ENCODE assay signal across 27 cellular contexts in the genomic region with DNA sequence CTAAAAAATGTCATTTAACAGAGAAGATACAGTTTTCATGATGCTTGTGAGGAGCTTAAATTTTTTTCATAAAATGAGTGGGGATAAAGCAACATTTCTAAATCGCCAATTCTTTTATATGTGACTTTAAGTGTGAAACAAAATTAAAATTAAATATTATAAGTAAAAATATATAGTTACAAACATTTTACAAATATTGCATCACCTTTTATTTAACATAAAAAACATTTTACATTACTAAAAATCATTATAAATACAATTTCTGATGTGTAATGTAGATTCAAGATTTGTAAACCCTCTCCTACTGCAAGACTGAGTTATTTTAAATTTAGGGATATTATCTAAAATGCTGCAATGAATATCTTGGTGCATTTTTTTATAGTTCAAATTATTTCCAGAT. TPM values are rescaled to one million over a fixed set of nuclear protein-coding genes. Genes with fewer than 3 reads are reported as not detected.
DNase-seq lines count a peak whose midpoint lies in the region; ATAC-seq, FAIRE-seq and TF ChIP-seq lines count a peak whose summit lies in the region.
"Had no signal": no experiment of that assay in that cellular context is flagged by ENCODE, and none has a peak within 500 bp of the region (broad histone marks: within the 10 kb centered on the region; RNA-seq: fewer than 3 reads in every experiment).

No MANE protein-coding gene starts in this region.

- TF ChIP-seq EP300 in K562 (IDR thresholded peaks at IDR 0.05; ENCODE audit: low read length) = no peak

- H3K4me3 ChIP-seq in GM23248 (no peak overlapping the region), K562 (no peak overlapping the region), fibroblast of the aortic adventitia (ENCODE audit: low read depth, low read length) (no peak overlapping the region), endodermal cell (ENCODE audit: low read length) (no peak overlapping the region), heart right ventricle (no peak overlapping the region)
- H3K4me3 ChIP-seq: BLaER1, GM12878 had no signal

- TF ChIP-seq CTCF in K562 (IDR thresholded peaks at IDR 0.05 in 2 of 3, conservative IDR thresholded peaks at IDR 0.05 in 1 of 3; ENCODE audit: insufficient read depth in 2 of 3, low read depth in 1 of 3, low read length in 3 of 3) = no peak
- TF ChIP-seq CTCF in fibroblast of the aortic adventitia (IDR thresholded peaks at IDR 0.05; ENCODE audit: insufficient read depth, low read length) = no peak
- TF ChIP-seq CTCF in endodermal cell (conservative IDR thresholded peaks at IDR 0.05) = no peak
- no peak for TF ChIP-seq CTCF in heart right ventricle (IDR thresholded peaks at IDR 0.05)

- H3K36me3 Mint-ChIP-seq in endodermal cell (ENCODE audit: low read depth) (no peaks in the 10 kb centered on the region), T-cell (no peaks in the 10 kb centered on the region)
- H3K36me3 Mint-ChIP-seq: CD14-positive monocyte; CD4-positive, alpha-beta memory T cell; CD4-positive, CD25-positive, alpha-beta regulatory T cell had no signal

- no peaks in the 10 kb centered on the region for H3K9me2 ChIP-seq in GM23248 (ENCODE audit: insufficient read depth)

- ATAC-seq in K562 (no peak), T-cell (replicated peaks in 1 of 4) (no peak), heart right ventricle (no peak)
- ATAC-seq: GM12878 had no signal

- H3K27me3 ChIP-seq in GM23248 (replicated peaks; ENCODE audit: insufficient read depth) = peaks cover 51% of the 10 kb centered on the region
- peaks cover 2 to 6% of the 10 kb centered on the region in 2 experiments; a peak in 2 of 5 replicates for H3K27me3 ChIP-seq in K562 (ENCODE audit: control insufficient read depth in 2 of 2, insufficient read depth in 2 of 2, low read length in 2 of 2)
- H3K27me3 ChIP-seq in endodermal cell (ENCODE audit: control insufficient read depth, insufficient read depth, low read length, poor library complexity, severe bottlenecking) = no peaks in the 10 kb centered on the region
- H3K27me3 ChIP-seq in heart right ventricle = peaks cover 0 to 4% (median 0%) of the 10 kb centered on the region in 7 donors
- H3K27me3 ChIP-seq: BE2C, BLaER1 had no signal

- DNase-seq in GM23248 = peak; percentile 4
- no peak for DNase-seq in K562 (ENCODE audit: extremely low read depth in 1 of 4, low spot score in 3 of 4)
- DNase-seq in fibroblast of the aortic adventitia (ENCODE audit: low read depth) = peak; percentile 10
- DNase-seq in endodermal cell = no peak
- DNase-seq in T-cell = no peak
- no peak for DNase-seq in activated effector memory CD4-positive, alpha-beta T cell treated with Interleukin-2 at 50 U/mL for 16 hours
- DNase-seq in heart right ventricle = no peak
- DNase-seq: 8988T; ACHN; BE2C; C1 segment of cervical spinal cord; CD4-positive, alpha-beta memory T cell; CD4-positive, CD25-positive, alpha-beta regulatory T cell; CD8-positive, alpha-beta memory T cell; COR-L47; DMS 273 treated with DMSO at 0.1 percent for 48 hours; DMS153; DMS53; DMS79; DND-41; EL had no signal

- H3K9me3 Mint-ChIP-seq in endodermal cell = peaks cover 10% of the 10 kb centered on the region
- H3K9me3 Mint-ChIP-seq in T-cell = no peaks in the 10 kb centered on the region

- H4K20me1 ChIP-seq in GM23248 (ENCODE audit: insufficient read depth) (no peaks in the 10 kb centered on the region), K562 (replicated peaks; ENCODE audit: control insufficient read depth, insufficient read depth, low read length) (no peaks in the 10 kb centered on the region)
- H4K20me1 ChIP-seq: BLaER1 had no signal

- H3K27me3 Mint-ChIP-seq in endodermal cell (ENCODE audit: insufficient read depth) (peaks cover 2% of the 10 kb centered on the region), T-cell (no peaks in the 10 kb centered on the region)
- H3K27me3 Mint-ChIP-seq: CD4-positive, CD25-positive, alpha-beta regulatory T cell had no signal

- H3K9me3 ChIP-seq in GM23248 (ENCODE audit: low read depth) (no peaks in the 10 kb centered on the region), K562 (replicated peaks; ENCODE audit: control insufficient read depth, insufficient read depth, low read depth, low read length) (no peaks in the 10 kb centered on the region), endodermal cell (ENCODE audit: control insufficient read depth, low read length) (no peaks in the 10 kb centered on the region), heart right ventricle (peaks cover 0 to 15% (median 0%) of the 10 kb centered on the region in 11 donors)
- H3K9me3 ChIP-seq: BE2C, BLaER1 had no signal

- no peak for TF ChIP-seq RAD21 in K562 (CRISPR knock-in tag; conservative IDR thresholded peaks at IDR 0.05 in 1 of 2, IDR thresholded peaks at IDR 0.05 in 1 of 2)

- H3K4me3 Mint-ChIP-seq in endodermal cell (no peak overlapping the region), T-cell (no peak overlapping the region)
- H3K4me3 Mint-ChIP-seq: CD14-positive monocyte; CD4-positive, alpha-beta memory T cell; CD4-positive, CD25-positive, alpha-beta regulatory T cell; CD8-positive, alpha-beta memory T cell had no signal

- no peak overlapping the region for H3K27ac ChIP-seq in GM23248
- H3K27ac ChIP-seq in K562 (ENCODE audit: extremely low read depth, low read depth, low read length) = no peak overlapping the region
- no peak overlapping the region for H3K27ac ChIP-seq in endodermal cell (ENCODE audit: low read depth, low read length)
- H3K27ac ChIP-seq in heart right ventricle = no peak overlapping the region
- H3K27ac ChIP-seq: BLaER1 had no signal

- no peak overlapping the region for H3K4me2 ChIP-seq in GM23248 (ENCODE audit: unreplicated experiment)
- no peak overlapping the region for H3K4me2 ChIP-seq in K562 (ENCODE audit: insufficient read depth, low read length)
- H3K4me2 ChIP-seq: BLaER1 had no signal

- H3K27ac Mint-ChIP-seq in endodermal cell (no peak overlapping the region), T-cell (no peak overlapping the region)
- H3K27ac Mint-ChIP-seq: CD14-positive monocyte; CD4-positive, alpha-beta memory T cell; CD8-positive, alpha-beta memory T cell had no signal

- BruUV-seq in K562 (replicated peaks; lab: Mats Ljungman, UMichigan) = no TSS peak

- in situ Hi-C loops in GM23248 (cut with MboI) = no loop called here
- in situ Hi-C loops in K562 (cut with MboI) = no loop called here

- no peak for FAIRE-seq in K562 (lab: Jason Lieb, UNC)
- FAIRE-seq: A204.1, GM12878, GM12892, GM18507 had no signal

- H3K9ac ChIP-seq in GM23248 (no peak overlapping the region), K562 (ENCODE audit: insufficient read depth in 1 of 2, low read depth in 2 of 2, low read length in 2 of 2) (no peak overlapping the region), endodermal cell (ENCODE audit: extremely low read depth, low read length, poor library complexity, severe bottlenecking) (no peak overlapping the region)
- H3K9ac ChIP-seq: BLaER1 had no signal

- no peaks in the 10 kb centered on the region for H3K9me1 ChIP-seq in K562 (ENCODE audit: control insufficient read depth, insufficient read depth, low read length)

- WGBS in GM23248 (ENCODE audit: low coverage in 1 of 2, low lambda C conversion rate in 2 of 2, missing lambda C conversion rate in 2 of 2), 2 experiments = 33 to 37% methylated on average over 1 of the region's 1 CpG
- 0% methylated on average over 1 of the region's 1 CpG for WGBS in K562 (ENCODE audit: insufficient coverage, low coverage, missing lambda C conversion rate)
- WGBS in endodermal cell (ENCODE audit: insufficient coverage in 1 of 2, insufficient read length in 1 of 2), 2 experiments = no CpG with 5 or more reads among the region's 1 CpG
- 94 to 98% methylated on average over 1 of the region's 1 CpG for WGBS in heart right ventricle, 2 donors

- H3K36me3 ChIP-seq in GM23248 (ENCODE audit: low read depth) (no peaks in the 10 kb centered on the region), K562 (ENCODE audit: control insufficient read depth, insufficient read depth, low read length) (no peaks in the 10 kb centered on the region), endodermal cell (ENCODE audit: control insufficient read depth, insufficient read depth, low read length) (no peaks in the 10 kb centered on the region), heart right ventricle (no peaks in the 10 kb centered on the region)
- H3K36me3 ChIP-seq: BE2C, BLaER1 had no signal

- H3K79me2 ChIP-seq in GM23248 (ENCODE audit: insufficient read depth) = no peaks in the 10 kb centered on the region
- no peaks in the 10 kb centered on the region for H3K79me2 ChIP-seq in K562 (ENCODE audit: control insufficient read depth, insufficient read depth, low read length)

- TF ChIP-seq POLR2A in K562 (conservative IDR thresholded peaks at IDR 0.05) = no peak

- no peak overlapping the region for H2AFZ ChIP-seq in GM23248
- no peak overlapping the region for H2AFZ ChIP-seq in K562 (ENCODE audit: low read depth, low read length)

- no peaks in the 10 kb centered on the region for H3F3A ChIP-seq in GM23248 (ENCODE audit: insufficient read depth)

- CTCF ChIA-PET in K562 (lab: Yijun Ruan, JAX; ENCODE audit: low intra/inter-chr PET ratio) (no interaction called here), T-cell (lab: Charles Lee) (no interaction called here)

- POLR2A ChIA-PET in K562 (lab: Yijun Ruan, JAX) (interaction anchor here (0.7 to 1.3 kb wide), 2 partner anchors 11 to 192 kb away, joined by 4 to 7 read pairs; no protein-coding TSS in a partner anchor), T-cell (lab: Charles Lee) (no interaction called here)

- intact Hi-C loops in K562 (cut with micrococcal nuclease) = no loop called here
- intact Hi-C loops in heart right ventricle (cut with DNase I) = no loop called here

- H3K4me1 ChIP-seq in GM23248 (ENCODE audit: insufficient read depth) (no peaks in the 10 kb centered on the region), K562 (replicated peaks in 1 of 2; ENCODE audit: control insufficient read depth in 2 of 2, insufficient read depth in 2 of 2, low read length in 2 of 2) (no peaks in the 10 kb centered on the region), endodermal cell (ENCODE audit: control insufficient read depth, insufficient read depth, low read length) (no peaks in the 10 kb centered on the region), heart right ventricle (no peaks in the 10 kb centered on the region)
- H3K4me1 ChIP-seq: BE2C, BLaER1 had no signal

- H3K4me1 Mint-ChIP-seq in endodermal cell = peaks cover 4% of the 10 kb centered on the region
- no peaks in the 10 kb centered on the region for H3K4me1 Mint-ChIP-seq in T-cell
- H3K4me1 Mint-ChIP-seq: CD14-positive monocyte; CD4-positive, alpha-beta memory T cell; CD4-positive, CD25-positive, alpha-beta regulatory T cell; CD8-positive, alpha-beta memory T cell had no signal

RNA-seq across cellular contexts. Expression of a gene that starts 44.4 kb away (rescaled TPM):
- 17.6 and 19.0 TPM in 2 replicates for total RNA-seq in GM23248 (2014; rRNA removed; shearing (Covaris generic))
- polyA plus RNA-seq in GM23248 (2016; fragmentation: Nextera tagmentation; extraction: Ambion mirVana) (6.6 and 6.9 TPM in 2 replicates), K562 (2011; rRNA removed) (0.12 TPM in 1 of 2 replicates, not detected in the other), K562 (2014; fragmentation: Illumina TruSeq; extraction: Trizol) (0.06 TPM in 1 of 2 replicates, not detected in the other), K562 (2014; fragmentation: Nextera tagmentation; extraction: Ambion mirVana) (under 1 TPM in 1 of 2 experiments, not detected in 1; 0.01 TPM), K562 (2014; rRNA removed) (0.13 TPM in 1 of 2 replicates, not detected in the other), heart right ventricle (10 to 100 TPM; 36.7 to 46.5 TPM)
- 0.09 TPM in 1 of 2 replicates, not detected in the other for total RNA-seq in K562 (2011; cell fraction: chromatin; rRNA removed; ENCODE audit: low replicate concordance)
- 0.13 and 0.17 TPM in 2 replicates for total RNA-seq in K562 (2011; cell fraction: nucleolus; rRNA removed)
- not detected in 2 replicates for total RNA-seq in K562 (2011; cell fraction: nucleoplasm; rRNA removed)
- total RNA-seq in K562 (2014; rRNA removed) (0.16 and 0.18 TPM in 2 replicates), K562 (2014; rRNA removed; fragmentation: Illumina TruSeq; extraction: Trizol) (not detected in 2 replicates), K562 (2015; rRNA removed; fragmentation: Illumina TruSeq; extraction: Trizol) (not detected in 2 replicates), K562 (2021) (0.24 and 0.29 TPM in 2 replicates), fibroblast of the aortic adventitia (ENCODE audit: low replicate concordance) (22.5 and 34.0 TPM in 2 replicates), endodermal cell (100 to 1,000 TPM; 106 to 158 TPM), T-cell (under 1 TPM; 0.13 to 0.96 (median 0.59) TPM), heart right ventricle (10 to 100 TPM; 54.6 to 99.5 (median 73.4) TPM)
- 0.06 and 0.09 TPM in 2 replicates for polyA plus RNA-seq in K562 (2011; cell fraction: cytosol; rRNA removed)
- polyA plus RNA-seq in K562 (2011; cell fraction: nucleus; rRNA removed) = 0.07 and 0.20 TPM in 2 replicates
- polyA plus RNA-seq in K562 (2012) = 0.05 and 0.10 TPM in 2 replicates
- polyA minus RNA-seq in K562 (2011; rRNA and poly(A)+ RNA removed) = 0.15 TPM in 1 of 2 replicates, not detected in the other
- 0.64 TPM in 1 of 2 replicates, not detected in the other for polyA minus RNA-seq in K562 (2011; cell fraction: cytosol; rRNA and poly(A)+ RNA removed)
- polyA minus RNA-seq in K562 (2011; cell fraction: nucleus; rRNA and poly(A)+ RNA removed) = 0.13 and 0.22 TPM in 2 replicates
- 30.0 TPM for polyA plus RNA-seq in endodermal cell (2013, experiment 1 of 2)
- 39.3 TPM for polyA plus RNA-seq in endodermal cell (2013, experiment 2 of 2)
- total RNA-seq: CD4-positive, alpha-beta memory T cell had no signal
- polyA plus RNA-seq: CD4-positive, alpha-beta memory T cell; CD4-positive, CD25-positive, alpha-beta regulatory T cell had no signal

Comparison
In these comparisons a context has a peak if more than half of its experiments do, and no peak if none do; other contexts are left out.
1. DNase-seq: peak in GM23248 (single experiment) and fibroblast of the aortic adventitia (single experiment); none in K562 (0 of 4), endodermal cell (single experiment), T-cell (0 of 34), activated effector memory CD4-positive, alpha-beta T cell treated with Interleukin-2 at 50 U/mL for 16 hours (single experiment) and heart right ventricle (0 of 2).